ENCODE assay signal across 19 cellular contexts in the genomic region with DNA sequence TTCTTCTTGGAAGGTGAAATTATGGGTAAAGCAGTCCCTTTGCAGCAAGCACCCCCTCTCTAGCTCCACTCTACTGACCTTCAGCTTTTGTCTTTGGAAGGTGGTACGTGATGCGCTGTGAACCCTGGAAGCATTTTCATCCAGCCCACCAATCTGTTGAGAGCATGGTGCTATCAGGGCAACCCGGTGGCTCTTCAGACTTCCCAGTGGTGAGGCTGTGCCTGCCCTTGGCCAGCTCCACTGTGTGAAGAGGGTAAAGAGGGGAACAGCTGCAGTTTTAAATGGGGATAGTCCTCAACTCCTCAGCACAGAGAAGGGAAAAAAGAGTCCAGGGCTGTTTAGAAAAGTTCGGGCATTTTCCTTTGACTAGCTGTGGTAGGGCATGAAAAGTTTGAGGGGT.
DNase-seq lines count a peak whose midpoint lies in the region; ATAC-seq and TF ChIP-seq lines count a peak whose summit lies in the region.
"Had no signal": no experiment of that assay in that cellular context is flagged by ENCODE, and none has a peak within 500 bp of the region (broad histone marks: within the 10 kb centered on the region; RNA-seq: fewer than 3 reads in every experiment).

No MANE protein-coding gene starts in this region.

- H2BK20ac ChIP-seq in IMR-90 (ENCODE audit: low read depth, low read length), result peak overlapping the region; percentile 42; the same call in 1 of the 2 replicates

- no peak overlapping the region for H2BK5ac ChIP-seq in IMR-90 (ENCODE audit: low read depth, low read length, poor library complexity, severe bottlenecking)

- peak overlapping the region; percentile 22; the same call in 1 of the 2 replicates for H3K18ac ChIP-seq in IMR-90 (ENCODE audit: low read depth, low read length)

- H3K36me3 ChIP-seq in IMR-90 (ENCODE audit: control insufficient read depth, insufficient read depth, low read length) (no peaks in the 10 kb centered on the region), hepatocyte (replicated peaks; ENCODE audit: insufficient read depth, low read depth) (no peaks in the 10 kb centered on the region)
- H3K36me3 ChIP-seq: BE2C had no signal

- H3K27me3 ChIP-seq in IMR-90 (ENCODE audit: control insufficient read depth, insufficient read depth, low read length) (no peaks in the 10 kb centered on the region), hepatocyte (no peaks in the 10 kb centered on the region)
- H3K27me3 ChIP-seq: BE2C had no signal

- DNase-seq in left cardiac atrium (no peak), cardiac septum (ENCODE audit: low spot score) (no peak), IMR-90 (no peak), hepatocyte (ENCODE audit: low spot score) (no peak), sciatic nerve (ENCODE audit: low spot score) (no peak)
- DNase-seq in stimulated activated CD4-positive, alpha-beta T cell treated with anti-CD3 and anti-CD28 coated beads, Interleukin-4, amount 100 ng/mL, for 4 hours, result no peak
- DNase-seq in naive thymus-derived CD8-positive, alpha-beta T cell, result no peak
- DNase-seq: BE2C; CD4-positive, alpha-beta memory T cell; GOT3; MV-4-11; NCI-H187; NCI-H446; NCI-H69; PC-9; RPMI8226; SIG-M5 had no signal

- H3K4me1 ChIP-seq in IMR-90 (ENCODE audit: control insufficient read depth, insufficient read depth, low read length) (peaks cover 22% of the 10 kb centered on the region), hepatocyte (ENCODE audit: insufficient read depth) (peaks cover 66% of the 10 kb centered on the region)
- H3K4me1 ChIP-seq: BE2C had no signal

- H3K27ac Mint-ChIP-seq in naive thymus-derived CD8-positive, alpha-beta T cell, result no peak overlapping the region
- H3K27ac Mint-ChIP-seq: IgD-negative memory B cell had no signal

- H3K4me2 ChIP-seq in IMR-90 (ENCODE audit: low read depth, low read length) (no peak overlapping the region; the same call in 1 of the 2 replicates), hepatocyte (peak overlapping the region; percentile 55)

- POLR2A ChIA-PET in IMR-90 (lab: Charles Lee; ENCODE audit: unreplicated experiment), result no interaction called here
- POLR2A ChIA-PET in naive thymus-derived CD8-positive, alpha-beta T cell (lab: Charles Lee), result interaction anchor here (0.5 kb wide), 1 partner anchor 1309 kb away, joined by 3 read pairs; no protein-coding TSS in a partner anchor

- no peak for TF ChIP-seq RAD21 in IMR-90 (IDR thresholded peaks at IDR 0.05; ENCODE audit: low read length)

- H3K27ac ChIP-seq in IMR-90 (ENCODE audit: insufficient read depth, low read length) (peak overlapping the region; percentile 5; the same call in 1 of the 2 replicates), hepatocyte (peak overlapping the region; percentile 62)

- dilution Hi-C loops in IMR-90 (cut with HindIII; ENCODE audit: low sequenced_read_pairs, unreplicated experiment), result no loop called here

- peak overlapping the region; percentile 7; the same call in 1 of the 2 replicates for H2BK120ac ChIP-seq in IMR-90 (ENCODE audit: low read depth, low read length)

- H3K9ac ChIP-seq in IMR-90 (ENCODE audit: low read depth, low read length), result no peak overlapping the region

- peak overlapping the region; percentile 14; the same call in 1 of the 2 replicates for H4K91ac ChIP-seq in IMR-90 (ENCODE audit: insufficient read depth, low read depth, low read length)

- no peaks in the 10 kb centered on the region for H3K9me3 ChIP-seq in IMR-90 (ENCODE audit: control insufficient read depth, insufficient read depth, low read length)
- H3K9me3 ChIP-seq in hepatocyte (ENCODE audit: low read depth), result no peaks in the 10 kb centered on the region
- H3K9me3 ChIP-seq: BE2C had no signal

- TF ChIP-seq CTCF in IMR-90 (conservative IDR thresholded peaks at IDR 0.05; ENCODE audit: low read depth, low read length) (no peak), hepatocyte (IDR thresholded peaks at IDR 0.05; ENCODE audit: poor library complexity) (no peak)

- CTCF ChIA-PET in IMR-90 (lab: Yijun Ruan, JAX), result interaction anchor here (0.6 kb wide), 2 partner anchors 340 to 464 kb away, joined by 3 to 5 read pairs; no protein-coding TSS in a partner anchor

- no peak overlapping the region for H3K4me3 Mint-ChIP-seq in naive thymus-derived CD8-positive, alpha-beta T cell
- H3K4me3 Mint-ChIP-seq: CD4-positive, alpha-beta memory T cell; IgD-negative memory B cell had no signal

- peak overlapping the region; percentile 16 for H2AK9ac ChIP-seq in IMR-90 (replicated peaks; ENCODE audit: low read depth, low read length, poor library complexity)

- peak overlapping the region; percentile 51 for H3K4ac ChIP-seq in IMR-90 (ENCODE audit: low read depth, low read length)

- H4K5ac ChIP-seq in IMR-90 (ENCODE audit: low read depth, low read length), result peak overlapping the region; percentile 47

- peaks cover 4% of the 10 kb centered on the region for H3K79me2 ChIP-seq in hepatocyte

- BruUV-seq in IMR-90 (replicated peaks; lab: Mats Ljungman, UMichigan), result no TSS peak

- in situ Hi-C loops in IMR-90 (cut with MboI; ENCODE audit: low sequenced_read_pairs), result no loop called here

- 0 out of 2 replicates have a peak overlapping the region, but pooled peaks have one; percentile 24 for H3K23ac ChIP-seq in IMR-90 (ENCODE audit: low read depth, low read length)

- H3K9me3 Mint-ChIP-seq in naive thymus-derived CD8-positive, alpha-beta T cell, result no peaks in the 10 kb centered on the region
- H3K9me3 Mint-ChIP-seq: CD4-positive, alpha-beta memory T cell; IgD-negative memory B cell had no signal

- H2AFZ ChIP-seq in IMR-90 (replicated peaks; ENCODE audit: low read length, poor library complexity) (no peak overlapping the region), hepatocyte (no peak overlapping the region)
- H2AFZ ChIP-seq: PC-9 had no signal

- peaks cover 0 to 8% (median 0%) of the 10 kb centered on the region in 4 donors for H3K4me1 Mint-ChIP-seq in naive thymus-derived CD8-positive, alpha-beta T cell
- H3K4me1 Mint-ChIP-seq: CD4-positive, alpha-beta memory T cell had no signal

- no CpG with 5 or more reads among the region's 4 CpGs for WGBS in IMR-90 (ENCODE audit: extremely low coverage in 2 of 2, insufficient read length in 1 of 2), 2 experiments
- 90% methylated on average over 4 of the region's 4 CpGs for WGBS in hepatocyte (ENCODE audit: low lambda C conversion rate, missing lambda C conversion rate)

- H4K20me1 ChIP-seq in IMR-90 (ENCODE audit: insufficient read depth, low read length), result peaks cover 4% of the 10 kb centered on the region; the same call in 1 of the 2 replicates
- H4K20me1 ChIP-seq in hepatocyte (ENCODE audit: insufficient read depth, poor library complexity, severe bottlenecking), result peaks cover 2% of the 10 kb centered on the region

- TF ChIP-seq POLR2A in IMR-90 (IDR thresholded peaks at IDR 0.05; ENCODE audit: low read depth, low read length), result no peak

- H2BK15ac ChIP-seq in IMR-90 (ENCODE audit: low read depth, low read length), result 0 out of 3 replicates have a peak overlapping the region, but pooled peaks have one; percentile 17

- peak overlapping the region; percentile 50; the same call in 1 of the 2 replicates for H2AK5ac ChIP-seq in IMR-90 (ENCODE audit: low read depth, low read length)

- intact Hi-C loops in left cardiac atrium (cut with DNase I) (no loop called here), cardiac septum (cut with DNase I) (loop anchor here (5.0 kb wide), 1 partner anchor 40 kb away; no protein-coding TSS in a partner anchor), IMR-90 (cut with micrococcal nuclease) (no loop called here), sciatic nerve (cut with DNase I) (no loop called here)

- no peak overlapping the region for H3K4me3 ChIP-seq in IMR-90 (ENCODE audit: insufficient read depth, low read depth, low read length)
- no peak overlapping the region for H3K4me3 ChIP-seq in hepatocyte
- H3K4me3 ChIP-seq: PC-9 had no signal

- peaks cover 14% of the 10 kb centered on the region for H3K9me1 ChIP-seq in IMR-90 (ENCODE audit: insufficient read depth, low read length)

- no peaks in the 10 kb centered on the region for H3K9me2 ChIP-seq in hepatocyte (replicated peaks; ENCODE audit: insufficient read depth)

- no peak overlapping the region for H3K56ac ChIP-seq in IMR-90 (ENCODE audit: extremely low read depth, insufficient read depth, low read length)

- ATAC-seq in left cardiac atrium (peak; percentile 25 to 78), IMR-90 (ENCODE audit: low read depth) (no peak), sciatic nerve (peak; percentile 36), HG03108 (IDR thresholded peaks at IDR 0.05; ENCODE audit: unreplicated experiment) (no peak)
- ATAC-seq in naive thymus-derived CD8-positive, alpha-beta T cell, result no peak

- H3K14ac ChIP-seq in IMR-90 (replicated peaks; ENCODE audit: low read depth, low read length), result peak overlapping the region; percentile 43

- no peaks in the 10 kb centered on the region for H3K27me3 Mint-ChIP-seq in naive thymus-derived CD8-positive, alpha-beta T cell
- H3K27me3 Mint-ChIP-seq: CD4-positive, alpha-beta memory T cell; IgD-negative memory B cell had no signal

- H4K8ac ChIP-seq in IMR-90 (ENCODE audit: low read depth in 2 of 2, low read length in 2 of 2), result no peak overlapping the region

- peaks cover 3 to 29% of the 10 kb centered on the region in 2 experiments; a peak in 2 of 4 replicates for H3K79me1 ChIP-seq in IMR-90 (ENCODE audit: low read depth in 1 of 2, low read length in 2 of 2)

- peaks cover 0 to 41% (median 17%) of the 10 kb centered on the region in 3 donors for H3K36me3 Mint-ChIP-seq in naive thymus-derived CD8-positive, alpha-beta T cell

TF ChIP-seq in IMR-90, 13 proteins besides CTCF, POLR2A, EP300 and RAD21:
- TF ChIP-seq SMC3 (IDR thresholded peaks at IDR 0.05; ENCODE audit: low read depth, low read length), result no peak
- TF ChIP-seq MAZ (IDR thresholded peaks at IDR 0.05; ENCODE audit: borderline replicate concordance, low read depth, low read length), result no peak

Comparison
In these comparisons a context has a peak if more than half of its experiments do, and no peak if none do; other contexts are left out.
1. ATAC-seq: peak in left cardiac atrium (2 of 2) and sciatic nerve (single experiment); none in IMR-90 (single experiment), HG03108 (single experiment) and naive thymus-derived CD8-positive, alpha-beta T cell (0 of 2).